In the genomic region with DNA sequence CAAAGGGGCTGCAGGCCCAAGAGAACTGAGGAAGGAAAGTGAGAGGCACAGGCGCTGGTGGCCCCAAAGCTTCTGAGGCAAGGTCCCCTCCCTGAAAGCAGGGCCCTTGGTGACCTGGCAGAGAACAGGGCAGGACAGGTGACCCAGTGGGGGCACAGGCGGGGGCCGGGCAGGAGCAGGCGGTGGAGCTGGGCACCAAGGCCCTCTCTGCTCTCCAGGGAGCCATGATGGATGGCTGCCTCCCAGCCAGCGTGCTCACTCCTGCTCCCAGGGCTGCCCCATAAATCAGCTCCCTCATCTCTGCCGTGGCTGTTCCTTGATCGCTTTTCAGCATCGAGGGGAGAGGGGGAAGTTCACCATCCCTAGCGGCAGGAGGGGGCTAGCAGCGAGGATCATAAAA, we compare ENCODE assay signal across 22 cellular contexts. TPM values are rescaled to one million over a fixed set of nuclear protein-coding genes. Genes with fewer than 3 reads are reported as not detected.
"Had no signal": no experiment of that assay in that cellular context is flagged by ENCODE, and none has a peak within 500 bp of the region (broad histone marks: within the 10 kb centered on the region; RNA-seq: fewer than 3 reads in every experiment).

No MANE protein-coding gene starts in this region.

- ATAC-seq: activated CD8-positive, alpha-beta T cell treated with anti-CD3 and anti-CD28 coated beads for 36 hours; gastrocnemius medialis; heart left ventricle; left ventricle myocardium superior; mucosa of descending colon; sciatic nerve; T-cell had no signal

- H3K27ac ChIP-seq: brain microvascular endothelial cell, coronary artery, gastrocnemius medialis, heart left ventricle, neutrophil, testis, upper lobe of left lung had no signal

- DNase-seq: activated CD4-positive, alpha-beta T cell treated with anti-CD3 and anti-CD28 coated beads, Interleukin-2, amount 10 ng/mL, durations not matched to agents 24 days and 14 days; activated CD4-positive, CD25-positive, alpha-beta regulatory T cell; activated CD8-positive, alpha-beta T cell treated with anti-CD3 and anti-CD28 coated beads for 36 hours; activated naive CD4-positive, alpha-beta T cell treated with Interleukin-2 at 50 U/mL for 16 hours; activated naive CD8-positive, alpha-beta T cell treated with anti-CD3 and anti-CD28 coated beads, Interleukin-2, amount 10 ng/mL, durations not matched to agents 7 days and 5 days; activated T-cell treated with anti-CD3 and anti-CD28 coated beads, Interleukin-2, amount 50 U/mL, for 24 hours; brain microvascular endothelial cell; effector CD4-positive, alpha-beta T cell; gastrocnemius medialis; heart left ventricle; kidney glomerular epithelial cell; left ventricle myocardium superior; mucosa of descending colon; naive B cell; stimulated activated CD4-positive, alpha-beta T cell treated with anti-CD3 and anti-CD28 coated beads, Interleukin-4, amount 100 ng/mL, for 1 hour; T-cell; testis had no signal

- H3K27me3 ChIP-seq: brain microvascular endothelial cell, testis, upper lobe of left lung had no signal

- H3K4me2 ChIP-seq: smooth muscle cell had no signal

- H3K9me3 ChIP-seq: gastrocnemius medialis, mucosa of descending colon, neutrophil, testis, upper lobe of left lung had no signal

- H3K36me3 ChIP-seq: brain microvascular endothelial cell, gastrocnemius medialis, heart left ventricle, neutrophil, upper lobe of left lung had no signal

- H3K4me3 ChIP-seq: coronary artery, gastrocnemius medialis, heart left ventricle, mucosa of descending colon, smooth muscle cell, testis, upper lobe of left lung had no signal

- H3K4me1 ChIP-seq: gastrocnemius medialis, heart left ventricle, testis, upper lobe of left lung had no signal

RNA-seq across cellular contexts. Expression of gene MFNG, which starts 36.9 kb away (rescaled TPM):
- total RNA-seq: smooth muscle cell had no signal
